In the genomic region with DNA sequence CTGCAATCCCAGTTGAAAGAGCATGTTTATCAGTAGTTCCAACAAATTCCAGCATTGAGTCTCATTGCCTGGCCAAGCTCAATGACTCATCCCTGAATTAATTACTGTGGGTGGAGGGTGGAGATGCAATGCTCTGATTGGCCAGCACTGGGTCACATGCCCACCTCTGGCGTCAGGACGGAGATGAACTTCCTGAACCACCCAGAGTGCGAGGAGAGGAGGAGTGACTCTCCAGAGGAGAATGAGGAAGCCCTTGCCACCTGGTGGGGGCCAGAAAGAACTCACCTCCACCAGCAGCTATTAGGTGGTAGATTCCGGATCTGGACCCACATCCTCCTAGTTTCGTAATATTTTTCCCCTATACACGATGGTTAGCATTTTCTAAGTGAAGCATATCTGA, we compare ENCODE assay signal across 1 cellular context.
TF ChIP-seq lines count a peak whose summit lies in the region.

No MANE protein-coding gene starts in this region.

TF ChIP-seq in K562, 482 proteins besides CTCF, POLR2A, EP300 and RAD21 (continued from another document):
- TF ChIP-seq USF2 (CRISPR knock-in tag; IDR thresholded peaks at IDR 0.05) (peak; percentile 97), TEAD4 (IDR thresholded peaks at IDR 0.05; ENCODE audit: low read length) (0 out of 2 replicates have a peak, but pooled peaks have one; percentile 31), TEAD4 (CRISPR knock-in tag; IDR thresholded peaks at IDR 0.05; ENCODE audit: borderline replicate concordance) (no peak), VEZF1 (CRISPR knock-in tag; IDR thresholded peaks at IDR 0.05) (peak; percentile 12; the same call in 1 of the 2 replicates), ATF1 (CRISPR knock-in tag; IDR thresholded peaks at IDR 0.05) (no peak), ATF1 (tag; IDR thresholded peaks at IDR 0.05) (peak; percentile 58; the same call in 1 of the 2 replicates), FOS (IDR thresholded peaks at IDR 0.05; ENCODE audit: extremely low read depth, insufficient read length) (peak; percentile 67), TGIF2 (CRISPR knock-in tag; IDR thresholded peaks at IDR 0.05) (no peak), JUN (IDR thresholded peaks at IDR 0.05; ENCODE audit: borderline replicate concordance, low read depth, low read length) (peak; percentile 75; the same call in 1 of the 2 replicates), JUN (CRISPR knock-in tag; IDR thresholded peaks at IDR 0.05; ENCODE audit: borderline replicate concordance) (no peak), FOSL1 (tag; conservative IDR thresholded peaks at IDR 0.05) (peak; percentile 97), ZNF584 (CRISPR knock-in tag; IDR thresholded peaks at IDR 0.05; ENCODE audit: low read depth) (0 out of 2 replicates have a peak, but pooled peaks have one; percentile 35), RAD51 (IDR thresholded peaks at IDR 0.05; ENCODE audit: borderline replicate concordance, low read depth) (peak; percentile 88), JUND (IDR thresholded peaks at IDR 0.05; ENCODE audit: borderline replicate concordance, low read depth, low read length) (peak; percentile 87), JUND (tag; IDR thresholded peaks at IDR 0.05; ENCODE audit: borderline replicate concordance, low read depth, low read length) (peak; percentile 96)
- TF ChIP-seq, protein P1, sequence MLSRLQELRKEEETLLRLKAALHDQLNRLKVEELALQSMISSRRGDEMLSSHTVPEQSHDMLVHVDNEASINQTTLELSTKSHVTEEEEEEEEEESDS (CRISPR knock-in tag; IDR thresholded peaks at IDR 0.05) = no peak
